26 cellular contexts compared by ENCODE assay signal in the genomic region with DNA sequence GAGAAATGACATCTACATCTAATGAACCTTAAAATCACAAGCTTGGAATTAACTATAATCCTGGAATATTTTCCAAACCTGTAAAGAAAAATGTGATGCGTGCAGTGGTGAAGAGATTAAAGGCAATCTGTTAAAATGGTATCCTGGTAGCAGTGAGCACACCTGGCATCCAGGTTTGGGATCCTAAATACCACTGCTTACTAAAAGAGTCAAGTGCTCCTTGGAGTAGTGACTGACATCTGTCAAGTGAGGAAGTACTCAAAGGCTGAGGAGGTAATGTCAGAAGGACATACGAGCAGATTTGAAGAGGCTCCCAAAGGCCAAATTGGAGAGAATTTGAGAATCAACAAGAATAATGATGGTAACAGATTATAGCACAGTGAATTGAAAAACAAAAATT.
"Had no signal": no experiment of that assay in that cellular context is flagged by ENCODE, and none has a peak within 500 bp of the region (broad histone marks: within the 10 kb centered on the region; RNA-seq: fewer than 3 reads in every experiment).

No MANE protein-coding gene starts in this region.

- H3K27ac ChIP-seq: brain microvascular endothelial cell, gastroesophageal sphincter, pancreas, psoas muscle, stomach, thyroid gland, upper lobe of left lung had no signal

- DNase-seq: activated B cell treated with CpG ODN at 0.5 μM for 24 hours; activated CD4-positive, alpha-beta T cell treated with anti-CD3 and anti-CD28 coated beads, Interleukin-2, amount 50 U/mL, for 4 hours; activated CD8-positive, alpha-beta memory T cell treated with anti-CD3 and anti-CD28 coated beads for 24 hours; activated effector memory CD4-positive, alpha-beta T cell treated with Interleukin-2 at 50 U/mL for 16 hours; activated naive CD4-positive, alpha-beta T cell treated with anti-CD3 and anti-CD28 coated beads for 36 hours; amniotic stem cell; brain microvascular endothelial cell; cortex of kidney; effector memory CD8-positive, alpha-beta T cell; erythroblast; head of caudate nucleus; hippocampal formation; left cardiac atrium; naive B cell; nephron progenitor cell; pancreas; psoas muscle; stimulated activated CD4-positive, alpha-beta T cell treated with anti-CD3 and anti-CD28 coated beads, Interleukin-15, amount 100 ng/mL, for 24 hours; stimulated activated CD4-positive, alpha-beta T cell treated with anti-CD3 and anti-CD28 coated beads, Interleukin-2, amount 100 ng/mL, for 24 hours; stimulated activated naive B cell treated with anti-CD40 and anti-IgM and Interleukin-4, amounts not matched to agents 10 μg/mL and 1 μg/mL and 100 μg/mL, for 72 hours; stomach; thyroid gland had no signal

- H3K27ac Mint-ChIP-seq: activated B cell treated with CpG ODN at 0.5 μM for 24 hours; activated naive CD4-positive, alpha-beta T cell treated with anti-CD3 and anti-CD28 coated beads for 36 hours; effector memory CD8-positive, alpha-beta T cell; mesothelial cell of epicardium; stimulated activated naive B cell treated with anti-CD40 and anti-IgM and Interleukin-4, amounts not matched to agents 10 μg/mL and 1 μg/mL and 100 μg/mL, for 72 hours; T-helper 2 cell treated with Interferon-gamma antibody and Interleukin-4, amounts not matched to agents 5 μg/mL and 100 μg/mL, for 36 hours had no signal

- H3K9me3 Mint-ChIP-seq: activated B cell treated with CpG ODN at 0.5 μM for 24 hours; activated naive CD4-positive, alpha-beta T cell treated with anti-CD3 and anti-CD28 coated beads for 36 hours; effector memory CD8-positive, alpha-beta T cell; mesothelial cell of epicardium; naive B cell; stimulated activated naive B cell treated with anti-CD40 and anti-IgM and Interleukin-4, amounts not matched to agents 10 μg/mL and 1 μg/mL and 100 μg/mL, for 72 hours; T-helper 2 cell treated with Interferon-gamma antibody and Interleukin-4, amounts not matched to agents 5 μg/mL and 100 μg/mL, for 36 hours had no signal

- H3K9me3 ChIP-seq: gastroesophageal sphincter, psoas muscle, stomach, thyroid gland, upper lobe of left lung had no signal

- H3K4me3 ChIP-seq: gastroesophageal sphincter, pancreas, psoas muscle, stomach, thyroid gland, upper lobe of left lung had no signal

- H3K4me3 Mint-ChIP-seq: activated B cell treated with CpG ODN at 0.5 μM for 24 hours; activated naive CD4-positive, alpha-beta T cell treated with anti-CD3 and anti-CD28 coated beads for 36 hours; effector memory CD8-positive, alpha-beta T cell; mesothelial cell of epicardium; naive B cell; nephron progenitor cell; stimulated activated naive B cell treated with anti-CD40 and anti-IgM and Interleukin-4, amounts not matched to agents 10 μg/mL and 1 μg/mL and 100 μg/mL, for 72 hours; T-helper 2 cell treated with Interferon-gamma antibody and Interleukin-4, amounts not matched to agents 5 μg/mL and 100 μg/mL, for 36 hours had no signal

- ATAC-seq: effector memory CD8-positive, alpha-beta T cell; gastroesophageal sphincter; left cardiac atrium; pancreas; psoas muscle; stimulated activated naive B cell treated with anti-CD40 and anti-IgM and Interleukin-4, amounts not matched to agents 10 μg/mL and 1 μg/mL and 100 μg/mL, for 72 hours had no signal

- H3K4me1 ChIP-seq: gastroesophageal sphincter, pancreas, psoas muscle, stomach, thyroid gland had no signal

- H3K27me3 Mint-ChIP-seq: activated B cell treated with CpG ODN at 0.5 μM for 24 hours; effector memory CD8-positive, alpha-beta T cell; naive B cell; stimulated activated naive B cell treated with anti-CD40 and anti-IgM and Interleukin-4, amounts not matched to agents 10 μg/mL and 1 μg/mL and 100 μg/mL, for 72 hours had no signal

- H3K4me1 Mint-ChIP-seq: activated B cell treated with CpG ODN at 0.5 μM for 24 hours; naive B cell; nephron progenitor cell; stimulated activated naive B cell treated with anti-CD40 and anti-IgM and Interleukin-4, amounts not matched to agents 10 μg/mL and 1 μg/mL and 100 μg/mL, for 72 hours had no signal

- H3K36me3 ChIP-seq: pancreas, thyroid gland had no signal

- H3K27me3 ChIP-seq: brain microvascular endothelial cell, gastroesophageal sphincter, pancreas, stomach, thyroid gland, upper lobe of left lung had no signal
